12 cellular contexts compared by ENCODE assay signal in the genomic region with DNA sequence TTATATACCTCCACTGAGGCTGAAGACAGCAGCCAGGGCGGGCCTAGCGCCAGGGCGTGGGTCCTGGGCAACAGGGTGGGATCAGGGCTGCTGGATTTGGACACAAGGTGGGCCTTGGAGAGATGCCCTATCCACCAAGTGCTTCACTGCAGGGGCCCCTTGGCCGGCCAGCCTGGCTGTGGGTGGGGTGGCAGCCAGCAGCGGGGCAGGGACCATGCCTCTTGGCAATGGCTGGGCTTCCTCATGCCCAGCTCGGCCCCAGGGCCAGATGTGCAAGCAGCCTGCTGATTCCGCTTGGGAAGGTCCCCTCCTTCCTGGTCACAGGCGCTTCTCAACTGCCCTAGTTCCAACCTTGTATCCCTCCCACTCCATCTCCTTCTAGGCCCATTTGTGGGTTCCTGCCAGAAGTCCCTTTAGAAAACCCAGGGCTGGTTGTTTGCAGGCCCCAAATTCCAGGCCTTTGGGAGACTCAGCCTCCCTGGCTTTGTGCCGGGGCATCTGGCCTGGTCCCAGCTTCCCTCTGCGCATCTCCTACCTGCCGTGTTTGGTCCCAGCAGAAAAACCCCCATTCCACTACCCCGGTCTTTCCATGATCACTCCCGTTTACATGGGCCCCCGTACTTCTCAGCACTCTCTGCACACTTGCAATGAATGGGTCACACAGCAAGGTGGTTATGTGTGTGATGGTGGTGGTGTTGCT. TPM values are rescaled to one million over a fixed set of nuclear protein-coding genes. Genes with fewer than 3 reads are reported as not detected.
A peak's percentile ranks its signal among the peaks of the same experiment; 100 is the strongest.
DNase-seq lines count a peak whose midpoint lies in the region; ATAC-seq, FAIRE-seq and TF ChIP-seq lines count a peak whose summit lies in the region.
"Had no signal": no experiment of that assay in that cellular context is flagged by ENCODE, and none has a peak within 500 bp of the region (broad histone marks: within the 10 kb centered on the region; RNA-seq: fewer than 3 reads in every experiment).

No MANE protein-coding gene starts in this region.

- DNase-seq in DMS 273 (lab: John Stamatoyannopoulos, UW; ENCODE audit: unreplicated experiment), result peak; percentile 93
- no peak for DNase-seq in K562 (ENCODE audit: extremely low read depth in 1 of 4, low spot score in 3 of 4)
- peak in 26 of 51 donors; percentile 12 to 59 (median 36) for DNase-seq in hypothalamus (lab: John Stamatoyannopoulos, UW)
- DNase-seq in effector CD8-positive, alpha-beta T cell (lab: John Stamatoyannopoulos, UW), result no peak
- no peak for DNase-seq in H7
- no peak for DNase-seq in hepatocyte (ENCODE audit: low spot score)
- DNase-seq: cortex of kidney; GOT3; Karpas-422; stimulated activated CD4-positive, alpha-beta T cell treated with anti-CD3 and anti-CD28 coated beads, Interleukin-12 subunit alpha, Interleukin-12 subunit beta, amount 100 ng/mL, for 4 hours had no signal

- H3K4me1 ChIP-seq in K562 (replicated peaks in 1 of 2; ENCODE audit: control insufficient read depth in 2 of 2, insufficient read depth in 2 of 2, low read length in 2 of 2) (peaks cover 0 to 12% of the 10 kb centered on the region in 2 experiments; a peak in 2 of 5 replicates), hepatocyte (ENCODE audit: insufficient read depth) (no peaks in the 10 kb centered on the region)

- ATAC-seq in K562 (no peak; the same call in 2 of the 3 replicates), GM19395 (IDR thresholded peaks at IDR 0.05; ENCODE audit: unreplicated experiment) (no peak)

- H3K36me3 ChIP-seq in K562 (ENCODE audit: control insufficient read depth, insufficient read depth, low read length) (peaks cover 85% of the 10 kb centered on the region), H7 (replicated peaks; ENCODE audit: control insufficient read depth, insufficient read depth, low read length) (peaks cover 38% of the 10 kb centered on the region), hepatocyte (replicated peaks; ENCODE audit: insufficient read depth, low read depth) (no peaks in the 10 kb centered on the region)

- H3K27ac ChIP-seq in K562 (ENCODE audit: extremely low read depth, low read depth, low read length) (no peak overlapping the region), skin epidermis (peak overlapping the region in 16 of 21 experiments; percentile 17 to 75 (median 55)), hepatocyte (no peak overlapping the region)

- H3K4me2 ChIP-seq in K562 (ENCODE audit: insufficient read depth, low read length) (no peak overlapping the region), hepatocyte (no peak overlapping the region)

- no peak for TF ChIP-seq POLR2A in K562 (conservative IDR thresholded peaks at IDR 0.05)

- CTCF ChIA-PET in K562 (lab: Yijun Ruan, JAX; ENCODE audit: low intra/inter-chr PET ratio), result no interaction called here

- intact Hi-C loops in K562 (cut with micrococcal nuclease), result no loop called here

- H3K27me3 ChIP-seq in K562 (ENCODE audit: control insufficient read depth in 2 of 2, insufficient read depth in 2 of 2, low read length in 2 of 2), result no peaks in the 10 kb centered on the region
- H3K27me3 ChIP-seq in H7 (ENCODE audit: control insufficient read depth, insufficient read depth, low read length), result no peaks in the 10 kb centered on the region; the same call in none of the 2 replicates
- H3K27me3 ChIP-seq in hepatocyte, result no peaks in the 10 kb centered on the region

- H2AFZ ChIP-seq in K562 (ENCODE audit: low read depth, low read length), result no peak overlapping the region
- no peak overlapping the region for H2AFZ ChIP-seq in hepatocyte

- peak overlapping the region in 1 of 2 experiments; percentile 61; a peak in 1 of 4 replicates for H3K9ac ChIP-seq in K562 (ENCODE audit: insufficient read depth in 1 of 2, low read depth in 2 of 2, low read length in 2 of 2)

- H4K20me1 ChIP-seq in K562 (replicated peaks; ENCODE audit: control insufficient read depth, insufficient read depth, low read length) (peaks cover 32% of the 10 kb centered on the region), hepatocyte (ENCODE audit: insufficient read depth, poor library complexity, severe bottlenecking) (peaks cover 16% of the 10 kb centered on the region)

- no peak for TF ChIP-seq RAD21 in K562 (CRISPR knock-in tag; conservative IDR thresholded peaks at IDR 0.05 in 1 of 2, IDR thresholded peaks at IDR 0.05 in 1 of 2)

- no peaks in the 10 kb centered on the region for H3K9me3 ChIP-seq in K562 (replicated peaks; ENCODE audit: control insufficient read depth, insufficient read depth, low read depth, low read length)
- H3K9me3 ChIP-seq in hepatocyte (ENCODE audit: low read depth), result no peaks in the 10 kb centered on the region

- TF ChIP-seq CTCF in K562 (IDR thresholded peaks at IDR 0.05 in 2 of 3, conservative IDR thresholded peaks at IDR 0.05 in 1 of 3; ENCODE audit: insufficient read depth in 2 of 3, low read depth in 1 of 3, low read length in 3 of 3), result no peak
- no peak for TF ChIP-seq CTCF in hepatocyte (IDR thresholded peaks at IDR 0.05; ENCODE audit: poor library complexity)

- in situ Hi-C loops in K562 (cut with MboI), result loop anchor here (25.0 kb wide), 1 partner anchor 1562 kb away; no protein-coding TSS in a partner anchor

- BruUV-seq in K562 (replicated peaks; lab: Mats Ljungman, UMichigan), result no TSS peak

- FAIRE-seq in K562 (lab: Jason Lieb, UNC), result no peak

- H3K4me3 ChIP-seq in K562, result no peak overlapping the region
- H3K4me3 ChIP-seq in skin epidermis, result no peak overlapping the region
- H3K4me3 ChIP-seq in H7 (ENCODE audit: insufficient read depth, low read depth, low read length), result no peak overlapping the region
- no peak overlapping the region for H3K4me3 ChIP-seq in hepatocyte

- H3K79me2 ChIP-seq in K562 (ENCODE audit: control insufficient read depth, insufficient read depth, low read length), result peaks cover 70% of the 10 kb centered on the region
- H3K79me2 ChIP-seq in hepatocyte, result peaks cover 76% of the 10 kb centered on the region

- peaks cover 15% of the 10 kb centered on the region for H3K9me1 ChIP-seq in K562 (ENCODE audit: control insufficient read depth, insufficient read depth, low read length)

- POLR2A ChIA-PET in K562 (lab: Yijun Ruan, JAX), result interaction anchor here (0.6 to 3.3 kb wide), 7 partner anchors 7 to 197 kb away, joined by 3 to 20 read pairs (median 5); no protein-coding TSS in a partner anchor

- no peak for TF ChIP-seq EP300 in K562 (IDR thresholded peaks at IDR 0.05; ENCODE audit: low read length)

- WGBS in K562 (ENCODE audit: insufficient coverage, low coverage, missing lambda C conversion rate), result over 99% methylated on average over 11 of the region's 14 CpGs
- 96% methylated on average over 14 of the region's 14 CpGs for WGBS in hepatocyte (ENCODE audit: low lambda C conversion rate, missing lambda C conversion rate)

- H3K9me2 ChIP-seq in hepatocyte (replicated peaks; ENCODE audit: insufficient read depth), result no peaks in the 10 kb centered on the region

RNA-seq across cellular contexts. Expression of gene KMT5A, which starts 15.1 kb away (rescaled TPM):
- 296 and 336 TPM in 2 replicates for total RNA-seq in K562 (2011; cell fraction: chromatin; rRNA removed; ENCODE audit: low replicate concordance)
- 169 and 201 TPM in 2 replicates for total RNA-seq in K562 (2011; cell fraction: nucleolus; rRNA removed)
- 216 and 245 TPM in 2 replicates for total RNA-seq in K562 (2011; cell fraction: nucleoplasm; rRNA removed)
- 153 and 165 TPM in 2 replicates for total RNA-seq in K562 (2014; rRNA removed)
- total RNA-seq in K562 (2014; rRNA removed; fragmentation: Illumina TruSeq; extraction: Trizol), result 153 and 195 TPM in 2 replicates
- total RNA-seq in K562 (2015; rRNA removed; fragmentation: Illumina TruSeq; extraction: Trizol), result 133 and 136 TPM in 2 replicates
- 157 and 164 TPM in 2 replicates for total RNA-seq in K562 (2021)
- 77.7 and 87.8 TPM in 2 replicates for polyA plus RNA-seq in K562 (2011; rRNA removed)
- 59.9 and 64.6 TPM in 2 replicates for polyA plus RNA-seq in K562 (2011; cell fraction: cytosol; rRNA removed)
- polyA plus RNA-seq in K562 (2011; cell fraction: nucleus; rRNA removed), result 179 and 218 TPM in 2 replicates
- polyA plus RNA-seq in K562 (2012), result 116 and 157 TPM in 2 replicates
- 172 and 197 TPM in 2 replicates for polyA plus RNA-seq in K562 (2014; fragmentation: Illumina TruSeq; extraction: Trizol)
- polyA plus RNA-seq in K562 (2014; fragmentation: Nextera tagmentation; extraction: Ambion mirVana), result 10 to 100 TPM; 20.7 to 30.1 TPM
- 151 and 160 TPM in 2 replicates for polyA plus RNA-seq in K562 (2014; rRNA removed)
- 69.2 and 78.0 TPM in 2 replicates for polyA minus RNA-seq in K562 (2011; rRNA and poly(A)+ RNA removed)
- polyA minus RNA-seq in K562 (2011; cell fraction: cytosol; rRNA and poly(A)+ RNA removed), result 49.2 and 53.7 TPM in 2 replicates
- polyA minus RNA-seq in K562 (2011; cell fraction: nucleus; rRNA and poly(A)+ RNA removed), result 57.6 and 71.6 TPM in 2 replicates
- 16.1 and 18.1 TPM in 2 replicates for total RNA-seq in H7 (2014; rRNA removed; shearing (Covaris generic))
- 28.4 and 28.7 TPM in 2 replicates for total RNA-seq in hepatocyte
- polyA plus RNA-seq in hepatocyte, result 21.9 and 24.5 TPM in 2 replicates

RNA-seq across cellular contexts. Expression of gene SBNO1, which starts 34.4 kb away (rescaled TPM):
- 19.8 and 69.2 TPM in 2 replicates for total RNA-seq in K562 (2011; cell fraction: chromatin; rRNA removed; ENCODE audit: low replicate concordance)
- 11.7 and 13.8 TPM in 2 replicates for total RNA-seq in K562 (2011; cell fraction: nucleolus; rRNA removed)
- 27.0 and 42.9 TPM in 2 replicates for total RNA-seq in K562 (2011; cell fraction: nucleoplasm; rRNA removed)
- total RNA-seq in K562 (2014; rRNA removed), result 28.4 and 35.9 TPM in 2 replicates
- 68.1 and 84.1 TPM in 2 replicates for total RNA-seq in K562 (2014; rRNA removed; fragmentation: Illumina TruSeq; extraction: Trizol)
- 56.7 and 61.7 TPM in 2 replicates for total RNA-seq in K562 (2015; rRNA removed; fragmentation: Illumina TruSeq; extraction: Trizol)
- total RNA-seq in K562 (2021), result 73.7 and 77.1 TPM in 2 replicates
- polyA plus RNA-seq in K562 (2011; rRNA removed), result 22.8 and 31.2 TPM in 2 replicates
- polyA plus RNA-seq in K562 (2011; cell fraction: cytosol; rRNA removed), result 7.1 and 13.2 TPM in 2 replicates
- polyA plus RNA-seq in K562 (2011; cell fraction: nucleus; rRNA removed), result 11.2 and 12.7 TPM in 2 replicates
- polyA plus RNA-seq in K562 (2012), result 17.7 and 32.6 TPM in 2 replicates
- polyA plus RNA-seq in K562 (2014; fragmentation: Illumina TruSeq; extraction: Trizol), result 36.3 and 38.4 TPM in 2 replicates
- polyA plus RNA-seq in K562 (2014; fragmentation: Nextera tagmentation; extraction: Ambion mirVana), result 10 to 100 TPM; 14.9 to 25.6 TPM
- polyA plus RNA-seq in K562 (2014; rRNA removed), result 21.1 and 23.9 TPM in 2 replicates
- 111 and 113 TPM in 2 replicates for polyA minus RNA-seq in K562 (2011; rRNA and poly(A)+ RNA removed)
- polyA minus RNA-seq in K562 (2011; cell fraction: cytosol; rRNA and poly(A)+ RNA removed), result 40.2 and 42.4 TPM in 2 replicates
- polyA minus RNA-seq in K562 (2011; cell fraction: nucleus; rRNA and poly(A)+ RNA removed), result 8.6 and 19.5 TPM in 2 replicates
- total RNA-seq in H7 (2014; rRNA removed; shearing (Covaris generic)), result 17.7 and 25.0 TPM in 2 replicates
- 28.9 and 29.7 TPM in 2 replicates for total RNA-seq in hepatocyte
- 13.4 and 13.7 TPM in 2 replicates for polyA plus RNA-seq in hepatocyte

RNA-seq across cellular contexts. Expression of gene RILPL2, which starts 37.4 kb away (rescaled TPM):
- 1.4 and 2.2 TPM in 2 replicates for total RNA-seq in K562 (2011; cell fraction: chromatin; rRNA removed; ENCODE audit: low replicate concordance)
- 1.4 and 1.5 TPM in 2 replicates for total RNA-seq in K562 (2011; cell fraction: nucleolus; rRNA removed)
- 1.8 and 2.7 TPM in 2 replicates for total RNA-seq in K562 (2011; cell fraction: nucleoplasm; rRNA removed)
- total RNA-seq in K562 (2014; rRNA removed) (5.6 and 6.2 TPM in 2 replicates), K562 (2014; rRNA removed; fragmentation: Illumina TruSeq; extraction: Trizol) (2.9 and 3.5 TPM in 2 replicates), K562 (2015; rRNA removed; fragmentation: Illumina TruSeq; extraction: Trizol) (4.6 and 5.0 TPM in 2 replicates), K562 (2021) (3.8 and 4.8 TPM in 2 replicates), hepatocyte (1.6 and 2.5 TPM in 2 replicates)
- polyA plus RNA-seq in K562 (2011; rRNA removed) (3.8 and 4.6 TPM in 2 replicates), K562 (2014; fragmentation: Illumina TruSeq; extraction: Trizol) (4.3 and 5.5 TPM in 2 replicates), K562 (2014; fragmentation: Nextera tagmentation; extraction: Ambion mirVana) (under 1 TPM; 0.61 to 0.73 TPM), K562 (2014; rRNA removed) (5.8 and 5.9 TPM in 2 replicates), hepatocyte (3.3 and 3.7 TPM in 2 replicates)
- 2.4 and 2.6 TPM in 2 replicates for polyA plus RNA-seq in K562 (2011; cell fraction: cytosol; rRNA removed)
- 0.95 and 1.3 TPM in 2 replicates for polyA plus RNA-seq in K562 (2011; cell fraction: nucleus; rRNA removed)
- 4.9 and 8.8 TPM in 2 replicates for polyA plus RNA-seq in K562 (2012)
- 1.7 and 2.4 TPM in 2 replicates for polyA minus RNA-seq in K562 (2011; rRNA and poly(A)+ RNA removed)
- 1.5 and 1.8 TPM in 2 replicates for polyA minus RNA-seq in K562 (2011; cell fraction: cytosol; rRNA and poly(A)+ RNA removed)
- 0.54 and 0.89 TPM in 2 replicates for polyA minus RNA-seq in K562 (2011; cell fraction: nucleus; rRNA and poly(A)+ RNA removed)
- total RNA-seq in H7 (2014; rRNA removed; shearing (Covaris generic)), result 0.45 and 0.52 TPM in 2 replicates

RNA-seq across cellular contexts. Expression of gene SNRNP35, which starts 58.9 kb away (rescaled TPM):
- 97.2 and 98.0 TPM in 2 replicates for total RNA-seq in K562 (2011; cell fraction: chromatin; rRNA removed; ENCODE audit: low replicate concordance)
- total RNA-seq in K562 (2011; cell fraction: nucleolus; rRNA removed), result 59.7 and 66.3 TPM in 2 replicates
- 90.6 and 134 TPM in 2 replicates for total RNA-seq in K562 (2011; cell fraction: nucleoplasm; rRNA removed)
- total RNA-seq in K562 (2014; rRNA removed), result 24.5 and 26.0 TPM in 2 replicates
- total RNA-seq in K562 (2014; rRNA removed; fragmentation: Illumina TruSeq; extraction: Trizol), result 25.5 and 25.8 TPM in 2 replicates
- total RNA-seq in K562 (2015; rRNA removed; fragmentation: Illumina TruSeq; extraction: Trizol), result 28.1 and 31.9 TPM in 2 replicates
- 12.8 and 17.7 TPM in 2 replicates for total RNA-seq in K562 (2021)
- 17.5 and 21.8 TPM in 2 replicates for polyA plus RNA-seq in K562 (2011; rRNA removed)
- polyA plus RNA-seq in K562 (2011; cell fraction: cytosol; rRNA removed), result 15.6 and 19.9 TPM in 2 replicates
- 25.4 and 37.5 TPM in 2 replicates for polyA plus RNA-seq in K562 (2011; cell fraction: nucleus; rRNA removed)
- polyA plus RNA-seq in K562 (2012), result 23.3 and 32.3 TPM in 2 replicates
- 29.1 and 33.7 TPM in 2 replicates for polyA plus RNA-seq in K562 (2014; fragmentation: Illumina TruSeq; extraction: Trizol)
- 10 to 100 TPM; 19.5 to 41.0 TPM for polyA plus RNA-seq in K562 (2014; fragmentation: Nextera tagmentation; extraction: Ambion mirVana)
- polyA plus RNA-seq in K562 (2014; rRNA removed), result 31.8 and 42.0 TPM in 2 replicates
- polyA minus RNA-seq in K562 (2011; rRNA and poly(A)+ RNA removed), result 16.6 and 17.8 TPM in 2 replicates
- polyA minus RNA-seq in K562 (2011; cell fraction: cytosol; rRNA and poly(A)+ RNA removed), result 10.6 and 10.9 TPM in 2 replicates
- 16.2 and 20.1 TPM in 2 replicates for polyA minus RNA-seq in K562 (2011; cell fraction: nucleus; rRNA and poly(A)+ RNA removed)
- 5.5 and 12.8 TPM in 2 replicates for total RNA-seq in H7 (2014; rRNA removed; shearing (Covaris generic))
- 10.8 and 13.6 TPM in 2 replicates for total RNA-seq in hepatocyte
- 25.7 and 26.0 TPM in 2 replicates for polyA plus RNA-seq in hepatocyte

Comparison
In these comparisons a context has a peak if more than half of its experiments do, and no peak if none do; other contexts are left out.
1. DNase-seq: peak in DMS 273 (single experiment) and hypothalamus (26 of 51); none in K562 (0 of 4), effector CD8-positive, alpha-beta T cell (single experiment), H7 (single experiment) and hepatocyte (single experiment).
2. H3K27ac ChIP-seq: peak in skin epidermis (16 of 21); none in K562 (single experiment) and hepatocyte (single experiment).